In genomic region chr4:4422856-4423485, GRCh38 we compare ENCODE assay signal across 17 cellular contexts. TPM values are rescaled to one million over a fixed set of nuclear protein-coding genes. Genes with fewer than 3 reads are reported as not detected.
DNase-seq lines count a peak whose midpoint lies in the region; ATAC-seq, FAIRE-seq and TF ChIP-seq lines count a peak whose summit lies in the region.
"Had no signal": no experiment of that assay in that cellular context is flagged by ENCODE, and none has a peak within 500 bp of the region (broad histone marks: within the 10 kb centered on the region; RNA-seq: fewer than 3 reads in every experiment).

No MANE protein-coding gene starts in this region.

- in situ Hi-C loops in HepG2 (cut with HindIII; ENCODE audit: extremely low pct_ligation_motif_present, low pct_unique_long_range_greater_than_20kb): no loop called here

- H2AFZ ChIP-seq in HepG2 (ENCODE audit: low read length): no peak overlapping the region

- H3K4me1 ChIP-seq in right lobe of liver (peaks cover 0 to 26% (median 0%) of the 10 kb centered on the region in 4 donors), HepG2 (ENCODE audit: insufficient read depth, low read length) (no peaks in the 10 kb centered on the region)

- TF ChIP-seq EP300 in HepG2 (IDR thresholded peaks at IDR 0.05; ENCODE audit: low read depth in 2 of 2, low read length in 2 of 2): no peak
- no peak for TF ChIP-seq EP300 in HepG2 (CRISPR knock-in tag; IDR thresholded peaks at IDR 0.05; ENCODE audit: borderline replicate concordance)

- H3K4me2 ChIP-seq in HepG2 (ENCODE audit: low read depth, low read length): no peak overlapping the region

- no TSS peak for BruUV-seq in HepG2 (replicated peaks; lab: Mats Ljungman, UMichigan)

- POLR2A ChIA-PET in HepG2 (lab: Yijun Ruan, JAX): no interaction called here

- DNase-seq in NCI-H2171 treated with DMSO at 0.1 percent for 48 hours (lab: John Stamatoyannopoulos, UW) (peak; percentile 53), NCI-H2171 (lab: John Stamatoyannopoulos, UW) (no peak), right lobe of liver (peak in 1 of 3 donors; percentile 28), HepG2 (ENCODE audit: low spot score) (no peak), left lobe of liver (ENCODE audit: low spot score) (no peak), NCI-H748 treated with DMSO at 0.1 percent for 48 hours (lab: John Stamatoyannopoulos, UW) (no peak), AG20443 (ENCODE audit: low spot score) (no peak)
- DNase-seq: COR-L47, MG63, NCI-H1105 treated with DMSO at 0.1 percent for 48 hours, NCI-H187 treated with DMSO at 0.1 percent for 48 hours, NCI-H226, NCI-H69, SHP77 treated with DMSO at 0.1 percent for 48 hours had no signal

- no peaks in the 10 kb centered on the region for H3K27me3 ChIP-seq in right lobe of liver
- H3K27me3 ChIP-seq in HepG2 (ENCODE audit: control insufficient read depth in 1 of 2, insufficient read depth in 2 of 2, low read length in 2 of 2): no peaks in the 10 kb centered on the region
- H3K27me3 ChIP-seq: MG63 had no signal

- peaks cover 0 to 27% (median 12%) of the 10 kb centered on the region in 4 donors for H3K36me3 ChIP-seq in right lobe of liver
- H3K36me3 ChIP-seq in HepG2 (replicated peaks in 1 of 2; ENCODE audit: control insufficient read depth in 1 of 2, insufficient read depth in 2 of 2, low read length in 2 of 2): peaks cover 25 to 58% of the 10 kb centered on the region in 2 experiments; a peak in 4 of 5 replicates
- H3K36me3 ChIP-seq: MG63 had no signal

- CTCF ChIA-PET in HepG2 (lab: Yijun Ruan, JAX; ENCODE audit: low intra/inter-chr PET ratio, low total read pairs): no interaction called here

- TF ChIP-seq RAD21 in HepG2 (CRISPR knock-in tag; IDR thresholded peaks at IDR 0.05): no peak

- H3K9ac ChIP-seq in HepG2 (ENCODE audit: insufficient read depth, low read depth, low read length): no peak overlapping the region

- ATAC-seq in right lobe of liver (peak; percentile 16 to 66 (median 45)), HepG2 (no peak), left lobe of liver (peak; percentile 26), GM21737 (IDR thresholded peaks at IDR 0.05; ENCODE audit: unreplicated experiment) (no peak)

- no peaks in the 10 kb centered on the region for H4K20me1 ChIP-seq in HepG2 (ENCODE audit: insufficient read depth, low read length)

- no peak for TF ChIP-seq POLR2A in right lobe of liver (IDR thresholded peaks at IDR 0.05)
- no peak for TF ChIP-seq POLR2A in HepG2 (IDR thresholded peaks at IDR 0.05; ENCODE audit: insufficient read depth in 1 of 2, low read depth in 2 of 2, low read length in 2 of 2)

- H3K27ac ChIP-seq in right lobe of liver (peak overlapping the region in 1 of 3 donors; percentile 34), HepG2 (ENCODE audit: extremely low read length, insufficient read depth, low read length) (no peak overlapping the region)
- H3K27ac ChIP-seq: C4-2B had no signal

- no peak overlapping the region for H3K4me3 ChIP-seq in right lobe of liver
- H3K4me3 ChIP-seq in HepG2 (replicated peaks in 1 of 3; ENCODE audit: insufficient read depth in 1 of 3, low read depth in 2 of 3, low read length in 3 of 3): no peak overlapping the region
- H3K4me3 ChIP-seq: MG63 had no signal

- TF ChIP-seq CTCF in right lobe of liver (IDR thresholded peaks at IDR 0.05): no peak
- no peak for TF ChIP-seq CTCF in HepG2 (CRISPR knock-in tag; IDR thresholded peaks at IDR 0.05)

- H3K9me3 ChIP-seq in right lobe of liver (no peaks in the 10 kb centered on the region), HepG2 (ENCODE audit: low read length) (no peaks in the 10 kb centered on the region)
- H3K9me3 ChIP-seq: MG63 had no signal

- 78% methylated on average over 6 of the region's 12 CpGs for WGBS in right lobe of liver (ENCODE audit: insufficient coverage, low coverage, low lambda C conversion rate, missing lambda C conversion rate)
- 95% methylated on average over 8 of the region's 12 CpGs for WGBS in HepG2 (ENCODE audit: low lambda C conversion rate)

- no peaks in the 10 kb centered on the region for H3K79me2 ChIP-seq in HepG2 (ENCODE audit: insufficient read depth, low read length)

- intact Hi-C loops in right lobe of liver (cut with DNase I): no loop called here
- intact Hi-C loops in HepG2 (cut with micrococcal nuclease; ENCODE audit: unreplicated experiment): no loop called here

- FAIRE-seq in HepG2 (lab: Jason Lieb, UNC): no peak
- FAIRE-seq: A204.1 had no signal

TF ChIP-seq in HepG2, 621 proteins besides CTCF, POLR2A, EP300 and RAD21 (continues in another document):
- TF ChIP-seq SP1 (IDR thresholded peaks at IDR 0.05): no peak
- TF ChIP-seq SP1 (CRISPR knock-in tag; IDR thresholded peaks at IDR 0.05): no peak
- TF ChIP-seq, protein P1, sequence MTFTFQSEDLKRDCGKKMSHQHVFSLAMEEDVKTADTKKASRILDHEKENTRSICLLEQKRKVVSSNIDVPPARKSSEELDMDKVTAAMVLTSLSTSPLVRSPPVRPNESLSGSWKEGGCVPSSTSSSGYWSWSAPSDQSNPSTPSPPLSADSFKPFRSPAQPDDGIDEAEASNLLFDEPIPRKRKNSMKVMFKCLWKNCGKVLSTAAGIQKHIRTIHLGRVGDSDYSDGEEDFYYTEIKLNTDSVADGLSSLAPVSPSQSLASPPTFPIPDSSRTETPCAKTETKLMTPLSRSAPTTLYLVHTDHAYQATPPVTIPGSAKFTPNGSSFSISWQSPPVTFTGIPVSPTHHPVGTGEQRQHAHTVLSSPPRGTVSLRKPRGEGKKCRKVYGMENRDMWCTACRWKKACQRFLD (CRISPR knock-in tag; IDR thresholded peaks at IDR 0.05; ENCODE audit: borderline replicate concordance): no peak
- TF ChIP-seq TGIF2 (CRISPR knock-in tag; IDR thresholded peaks at IDR 0.05): no peak
- TF ChIP-seq POLR2AphosphoS2 (IDR thresholded peaks at IDR 0.05; ENCODE audit: low read depth, low read length): no peak
- TF ChIP-seq MED13 (CRISPR knock-in tag; IDR thresholded peaks at IDR 0.05): no peak
- TF ChIP-seq SRSF9 (IDR thresholded peaks at IDR 0.05; ENCODE audit: borderline replicate concordance, insufficient read depth, low read depth, low read length, poor library complexity, severe bottlenecking): no peak
- TF ChIP-seq CCDC6 (CRISPR knock-in tag; IDR thresholded peaks at IDR 0.05): no peak
- TF ChIP-seq ZXDC (CRISPR knock-in tag; IDR thresholded peaks at IDR 0.05): no peak
- no peak for TF ChIP-seq ZNF891 (CRISPR knock-in tag; IDR thresholded peaks at IDR 0.05)
- no peak for TF ChIP-seq NFYC (CRISPR knock-in tag; IDR thresholded peaks at IDR 0.05)
- TF ChIP-seq MLLT10 (CRISPR knock-in tag; IDR thresholded peaks at IDR 0.05): no peak
- no peak for TF ChIP-seq HCFC1 (IDR thresholded peaks at IDR 0.05; ENCODE audit: low read depth, low read length)
- TF ChIP-seq ELF1 (CRISPR knock-in tag; IDR thresholded peaks at IDR 0.05): no peak
- TF ChIP-seq ZFX (CRISPR knock-in tag; IDR thresholded peaks at IDR 0.05; ENCODE audit: low read depth): no peak
- TF ChIP-seq, protein P2, sequence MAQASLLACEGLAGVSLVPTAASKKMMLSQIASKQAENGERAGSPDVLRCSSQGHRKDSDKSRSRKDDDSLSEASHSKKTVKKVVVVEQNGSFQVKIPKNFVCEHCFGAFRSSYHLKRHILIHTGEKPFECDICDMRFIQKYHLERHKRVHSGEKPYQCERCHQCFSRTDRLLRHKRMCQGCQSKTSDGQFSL (CRISPR knock-in tag; IDR thresholded peaks at IDR 0.05): no peak
- TF ChIP-seq RFXAP (CRISPR knock-in tag; IDR thresholded peaks at IDR 0.05; ENCODE audit: borderline replicate concordance): no peak

RNA-seq across cellular contexts. Expression of gene NSG1, which starts 36.1 kb away (rescaled TPM):
- total RNA-seq in right lobe of liver: under 1 TPM in 2 of 6 experiments, not detected in 4; 0.22 to 0.29 TPM
- not detected in 2 replicates for total RNA-seq in HepG2 (2016; rRNA removed; fragmentation: Illumina TruSeq; extraction: Trizol)
- total RNA-seq in HepG2 (2016; cell fraction: cytosol; rRNA removed; fragmentation: Illumina TruSeq; extraction: Trizol; ENCODE audit: low read depth): not detected in 2 replicates
- total RNA-seq in HepG2 (2016; cell fraction: insoluble cytoplasmic fraction; rRNA removed; fragmentation: Illumina TruSeq; extraction: Trizol): not detected in 2 replicates
- total RNA-seq in HepG2 (2016; cell fraction: membrane; rRNA removed; fragmentation: Illumina TruSeq; extraction: Trizol): not detected in 2 replicates
- not detected in 2 replicates for total RNA-seq in HepG2 (2016; cell fraction: nucleus; rRNA removed; fragmentation: Illumina TruSeq; extraction: Trizol)
- not detected in 2 replicates for polyA plus RNA-seq in HepG2 (2011; rRNA removed)
- polyA plus RNA-seq in HepG2 (2011; cell fraction: cytosol; rRNA removed): not detected in 2 replicates
- polyA plus RNA-seq in HepG2 (2011; cell fraction: nucleus; rRNA removed): not detected in 2 replicates
- not detected in 2 replicates for polyA plus RNA-seq in HepG2 (2012)
- polyA plus RNA-seq in HepG2 (2016; cell fraction: cytosol; fragmentation: Illumina TruSeq; extraction: Trizol; ENCODE audit: low read depth): not detected in 2 replicates
- not detected in 2 replicates for polyA plus RNA-seq in HepG2 (2016; cell fraction: insoluble cytoplasmic fraction; fragmentation: Illumina TruSeq; extraction: Trizol; ENCODE audit: low read depth)
- polyA plus RNA-seq in HepG2 (2016; cell fraction: membrane; fragmentation: Illumina TruSeq; extraction: Trizol; ENCODE audit: low read depth): not detected in 2 replicates
- not detected in 2 replicates for polyA plus RNA-seq in HepG2 (2016; cell fraction: nucleus; fragmentation: Illumina TruSeq; extraction: Trizol; ENCODE audit: insufficient read depth, low read depth)
- not detected in 2 replicates for polyA minus RNA-seq in HepG2 (2011; rRNA and poly(A)+ RNA removed; ENCODE audit: low replicate concordance)
- not detected in 2 replicates for polyA minus RNA-seq in HepG2 (2011; cell fraction: cytosol; rRNA and poly(A)+ RNA removed)
- not detected in 2 replicates for polyA minus RNA-seq in HepG2 (2011; cell fraction: nucleus; rRNA and poly(A)+ RNA removed)
- total RNA-seq in left lobe of liver: 0.13 TPM

Comparison
In these comparisons a context has a peak if more than half of its experiments do, and no peak if none do; other contexts are left out.
1. ATAC-seq: peak in right lobe of liver (4 of 4) and left lobe of liver (single experiment); none in HepG2 (single experiment) and GM21737 (single experiment).